Comparison of ENCODE assay signal across 8 cellular contexts in genomic region chr6:126339796-126340750, GRCh38. TPM values are rescaled to one million over a fixed set of nuclear protein-coding genes. Genes with fewer than 3 reads are reported as not detected.
DNase-seq lines count a peak whose midpoint lies in the region; ATAC-seq and TF ChIP-seq lines count a peak whose summit lies in the region.

TSS of gene CENPW (plus strand) at chr6:126340115. CDS start at chr6:126340274, 159 bp downstream.

- peak; percentile 89 for ATAC-seq in HG02852 (IDR thresholded peaks at IDR 0.05; ENCODE audit: unreplicated experiment)

- H3K36me3 ChIP-seq in adipocyte (ENCODE audit: control insufficient read depth, insufficient read depth, low read length, severe bottlenecking) (no peaks in the 10 kb centered on the region), left ventricle myocardium inferior (no peaks in the 10 kb centered on the region), urinary bladder (ENCODE audit: insufficient read depth) (no peaks in the 10 kb centered on the region)

- peak; percentile 64 for TF ChIP-seq POLR2A in GM15510 (IDR thresholded peaks at IDR 0.05; ENCODE audit: borderline replicate concordance, extremely low read depth, insufficient read length)

- no peak within 1 kb of the TSS for H3K4me3 Mint-ChIP-seq in progenitor cell of endocrine pancreas (ENCODE audit: low read depth)

- H3K9me3 Mint-ChIP-seq in progenitor cell of endocrine pancreas (ENCODE audit: low read depth): no peaks in the 10 kb centered on the region

- TF ChIP-seq CTCF in left ventricle myocardium inferior (IDR thresholded peaks at IDR 0.05; ENCODE audit: borderline replicate concordance) (no peak), progenitor cell of endocrine pancreas (IDR thresholded peaks at IDR 0.05; ENCODE audit: unreplicated experiment) (no peak)

- H3K4me1 ChIP-seq in adipocyte (ENCODE audit: control insufficient read depth, insufficient read depth, low read length) (peaks cover 16% of the 10 kb centered on the region), left ventricle myocardium inferior (peaks cover 21% of the 10 kb centered on the region), urinary bladder (ENCODE audit: insufficient read depth) (peaks cover 2% of the 10 kb centered on the region)

- H3K4me1 Mint-ChIP-seq in progenitor cell of endocrine pancreas (ENCODE audit: low read depth): peaks cover 12% of the 10 kb centered on the region

- H3K9me3 ChIP-seq in adipocyte (ENCODE audit: control insufficient read depth, low read length) (no peaks in the 10 kb centered on the region), left ventricle myocardium inferior (replicated peaks) (no peaks in the 10 kb centered on the region)

- WGBS in urinary bladder: 2% methylated on average over 48 of the region's 48 CpGs

- no peaks in the 10 kb centered on the region for H3K36me3 Mint-ChIP-seq in progenitor cell of endocrine pancreas (ENCODE audit: insufficient read depth)

- no peaks in the 10 kb centered on the region for H3K27me3 Mint-ChIP-seq in progenitor cell of endocrine pancreas

- peak within 1 kb of the TSS; percentile 86 for H3K27ac Mint-ChIP-seq in progenitor cell of endocrine pancreas

- H3K4me3 ChIP-seq in adipocyte (ENCODE audit: low read length) (peak within 1 kb of the TSS; percentile 98), left ventricle myocardium inferior (peak within 1 kb of the TSS; percentile 75), urinary bladder (ENCODE audit: low read depth, low read length) (peak within 1 kb of the TSS; percentile 81)

- H3K27ac ChIP-seq in left ventricle myocardium inferior (replicated peaks) (no peak within 1 kb of the TSS), urinary bladder (ENCODE audit: low read depth) (peak within 1 kb of the TSS; percentile 53)

- H3K9ac ChIP-seq in adipocyte (ENCODE audit: low read length): peak within 1 kb of the TSS; percentile 85

- DNase-seq in NCI-H1436 (lab: John Stamatoyannopoulos, UW) (peak; percentile 83), T follicular helper cell (ENCODE audit: low read depth) (peak; percentile 71), adipocyte (ENCODE audit: low read depth) (peak; percentile 96), left ventricle myocardium inferior (peak; percentile 83), progenitor cell of endocrine pancreas (ENCODE audit: low spot score, unreplicated experiment) (peak; percentile 87)

- no peaks in the 10 kb centered on the region for H3K27me3 ChIP-seq in adipocyte (replicated peaks; ENCODE audit: control insufficient read depth, insufficient read depth, low read length)
- H3K27me3 ChIP-seq in left ventricle myocardium inferior (ENCODE audit: low read depth): peaks cover 5% of the 10 kb centered on the region

- intact Hi-C loops in left ventricle myocardium inferior (cut with micrococcal nuclease): no loop called here

RNA-seq across cellular contexts. Expression of gene CENPW, which starts in this region (rescaled TPM):
- total RNA-seq in left ventricle myocardium inferior (1.2 TPM), progenitor cell of endocrine pancreas (22.5 and 26.9 TPM in 2 replicates), urinary bladder (5.4 TPM)
- 9.7 TPM for polyA plus RNA-seq in urinary bladder
